Comparison of ENCODE assay signal across 2 cellular contexts in genomic region chr9:2018764-2019548, GRCh38.
TF ChIP-seq lines count a peak whose summit lies in the region.

No MANE protein-coding gene starts in this region.

TF ChIP-seq in H1, 55 proteins besides CTCF, POLR2A, EP300 and RAD21 (continued from another document and continues in another):
- no peak for TF ChIP-seq TBP (IDR thresholded peaks at IDR 0.05; ENCODE audit: low read depth, low read length)
- no peak for TF ChIP-seq CEBPB (IDR thresholded peaks at IDR 0.05; ENCODE audit: low read depth, low read length)
- TF ChIP-seq HDAC6 (IDR thresholded peaks at IDR 0.05; ENCODE audit: low read depth, low read length) = no peak
- no peak for TF ChIP-seq SP2 (IDR thresholded peaks at IDR 0.05; ENCODE audit: low read length)
- TF ChIP-seq TAF7 (optimal IDR thresholded peaks at IDR 0.05; ENCODE audit: borderline replicate concordance, low read depth, low read length) = no peak
- TF ChIP-seq CBX5 (IDR thresholded peaks at IDR 0.05; ENCODE audit: low read depth, low read length) = no peak
- TF ChIP-seq GTF2F1 (IDR thresholded peaks at IDR 0.05; ENCODE audit: borderline replicate concordance, low read depth, low read length) = no peak
- 0 out of 4 replicates have a peak, but pooled peaks of 1 of the 2 experiments have one; percentile 24 for TF ChIP-seq SIN3A (conservative IDR thresholded peaks at IDR 0.05 in 1 of 2, IDR thresholded peaks at IDR 0.05 in 1 of 2; ENCODE audit: low read depth in 1 of 2, low read length in 2 of 2)
- no peak for TF ChIP-seq CBX8 (IDR thresholded peaks at IDR 0.05; ENCODE audit: borderline replicate concordance, low read depth, low read length)
- no peak for TF ChIP-seq EGR1 (IDR thresholded peaks at IDR 0.05; ENCODE audit: borderline replicate concordance, low read depth, low read length)
- TF ChIP-seq NRF1 (IDR thresholded peaks at IDR 0.05; ENCODE audit: low read depth, low read length) = no peak
- no peak for TF ChIP-seq SP4 (IDR thresholded peaks at IDR 0.05; ENCODE audit: low read length)
- no peak for TF ChIP-seq RXRA (IDR thresholded peaks at IDR 0.05; ENCODE audit: insufficient read depth, low read depth, low read length)
- TF ChIP-seq TAF1 (IDR thresholded peaks at IDR 0.05; ENCODE audit: low read depth, low read length) = no peak
- no peak for TF ChIP-seq CTBP2 (IDR thresholded peaks at IDR 0.05; ENCODE audit: borderline replicate concordance, insufficient read depth, insufficient read length, low read length)
- TF ChIP-seq BACH1 (IDR thresholded peaks at IDR 0.05; ENCODE audit: low read length) = no peak
- TF ChIP-seq MAFK (IDR thresholded peaks at IDR 0.05; ENCODE audit: low read depth, low read length) = no peak
- peak; percentile 67 to 82; a peak in 2 of 4 replicates for TF ChIP-seq HDAC2 (IDR thresholded peaks at IDR 0.05; ENCODE audit: borderline replicate concordance in 1 of 2, low read depth in 2 of 2, low read length in 2 of 2)
- peak; percentile 98 for TF ChIP-seq POU5F1 (IDR thresholded peaks at IDR 0.05; ENCODE audit: low read depth, low read length)
- TF ChIP-seq CHD1 (IDR thresholded peaks at IDR 0.05; ENCODE audit: low read depth, low read length) = no peak
- TF ChIP-seq TCF12 (IDR thresholded peaks at IDR 0.05; ENCODE audit: low read depth, low read length) = 0 out of 2 replicates have a peak, but pooled peaks have one; percentile 56
- TF ChIP-seq GABPA (IDR thresholded peaks at IDR 0.05; ENCODE audit: borderline replicate concordance, insufficient read depth, low read length) = no peak
- no peak for TF ChIP-seq RBBP5 (IDR thresholded peaks at IDR 0.05; ENCODE audit: borderline replicate concordance, low read depth, low read length)
- no peak for TF ChIP-seq SUZ12 (IDR thresholded peaks at IDR 0.05; ENCODE audit: low read length)
- TF ChIP-seq YY1 (IDR thresholded peaks at IDR 0.05; ENCODE audit: low read depth, low read length) = no peak
- TF ChIP-seq E2F6 (IDR thresholded peaks at IDR 0.05) = no peak
- no peak for TF ChIP-seq JUND (IDR thresholded peaks at IDR 0.05; ENCODE audit: low read length)
- no peak for TF ChIP-seq KDM1A (IDR thresholded peaks at IDR 0.05; ENCODE audit: borderline replicate concordance, low read length)
- no peak for TF ChIP-seq ZNF274 (IDR thresholded peaks at IDR 0.05; ENCODE audit: borderline replicate concordance, extremely low read depth, low read length)
- no peak for TF ChIP-seq EZH2 (IDR thresholded peaks at IDR 0.05; ENCODE audit: low read depth, low read length, severe bottlenecking)
- no peak for TF ChIP-seq ATF2 (IDR thresholded peaks at IDR 0.05; ENCODE audit: low read length)
- TF ChIP-seq SP1 (IDR thresholded peaks at IDR 0.05; ENCODE audit: low read depth, low read length) = peak; percentile 50; the same call in 1 of the 2 replicates
- TF ChIP-seq BCL11A (IDR thresholded peaks at IDR 0.05; ENCODE audit: low read depth in 2 of 2, low read length in 2 of 2) = no peak
- no peak for TF ChIP-seq USF2 (IDR thresholded peaks at IDR 0.05; ENCODE audit: low read length)
- no peak for TF ChIP-seq KDM4A (IDR thresholded peaks at IDR 0.05; ENCODE audit: low read depth, low read length, severe bottlenecking)
- peak; percentile 86 for TF ChIP-seq NANOG (IDR thresholded peaks at IDR 0.05; ENCODE audit: insufficient read depth, low read depth, low read length, poor library complexity, severe bottlenecking)
- no peak for TF ChIP-seq SRF (IDR thresholded peaks at IDR 0.05; ENCODE audit: low read depth, low read length)

TF ChIP-seq in HEK293T, 16 proteins besides CTCF, POLR2A, EP300 and RAD21 (continued from another document):
- TF ChIP-seq FOXM1 (IDR thresholded peaks at IDR 0.05; ENCODE audit: borderline replicate concordance) (no peak), SUZ12 (IDR thresholded peaks at IDR 0.05) (no peak), PKNOX1 (IDR thresholded peaks at IDR 0.05) (no peak), HDGF (IDR thresholded peaks at IDR 0.05; ENCODE audit: borderline replicate concordance) (no peak), FOXK2 (IDR thresholded peaks at IDR 0.05) (no peak), ZNF384 (IDR thresholded peaks at IDR 0.05) (no peak), NFRKB (IDR thresholded peaks at IDR 0.05) (no peak)
